Comparison of ENCODE assay signal across 8 cellular contexts in the genomic region with DNA sequence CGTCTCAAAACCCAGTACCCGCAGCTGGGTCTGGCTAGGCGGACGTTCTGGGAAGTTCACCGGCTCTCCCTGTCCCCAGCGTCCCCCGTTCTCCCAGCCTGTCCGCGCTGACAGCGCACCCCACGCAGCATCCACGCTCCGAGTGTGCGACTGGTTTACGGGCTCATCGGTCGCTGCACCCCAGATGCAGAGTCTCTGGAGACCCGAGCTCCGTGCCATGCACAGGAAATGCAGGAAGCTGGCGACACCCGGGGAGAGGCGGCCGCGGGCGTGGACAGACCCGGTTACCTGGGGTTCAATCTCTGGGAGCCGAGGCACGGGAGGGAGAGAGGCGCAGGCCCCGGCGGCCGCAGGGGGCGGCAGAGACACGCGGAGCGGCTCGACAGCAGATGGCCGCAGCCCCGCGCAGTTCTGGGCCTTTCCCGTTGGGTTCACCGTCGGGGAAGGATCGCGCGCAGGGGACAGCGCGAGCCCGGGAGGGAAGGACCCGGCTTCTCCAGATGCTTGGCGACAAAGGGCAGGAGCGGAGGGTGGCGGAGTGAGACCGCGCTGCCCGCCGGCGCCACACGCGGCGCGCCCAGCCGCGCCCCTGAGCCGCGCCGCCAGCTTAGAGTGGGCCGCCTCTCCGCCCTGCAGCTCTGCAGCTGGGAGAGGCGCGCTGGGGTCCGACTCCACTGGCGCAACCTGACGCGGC. TPM values are rescaled to one million over a fixed set of nuclear protein-coding genes. Genes with fewer than 3 reads are reported as not detected.
DNase-seq lines count a peak whose midpoint lies in the region; ATAC-seq and TF ChIP-seq lines count a peak whose summit lies in the region.

No MANE protein-coding gene starts in this region.

- H3K27me3 ChIP-seq in GM23338 (ENCODE audit: insufficient read depth) (peaks cover 82% of the 10 kb centered on the region), adipocyte (replicated peaks; ENCODE audit: control insufficient read depth, insufficient read depth, low read length) (no peaks in the 10 kb centered on the region), left ventricle myocardium inferior (ENCODE audit: low read depth) (no peaks in the 10 kb centered on the region), aorta (ENCODE audit: control insufficient read depth in 1 of 2, insufficient read depth in 2 of 2, low read length in 1 of 2) (no peaks in the 10 kb centered on the region)

- peak; percentile 49 to 74 for TF ChIP-seq CTCF in GM23338 (conservative IDR thresholded peaks at IDR 0.05; ENCODE audit: low read depth in 2 of 2)
- TF ChIP-seq CTCF in LNCAP (IDR thresholded peaks at IDR 0.05): peak; percentile 87
- TF ChIP-seq CTCF in left ventricle myocardium inferior (IDR thresholded peaks at IDR 0.05; ENCODE audit: borderline replicate concordance): peak; percentile 98

- peak overlapping the region; percentile 80 for H3K4me3 Mint-ChIP-seq in GM23338

- WGBS in aorta, 2 donors: 3 to 5% methylated on average over 50 to 75 of the region's 75 CpGs

- H3K27ac Mint-ChIP-seq in GM23338: no peak overlapping the region

- H3K4me1 ChIP-seq in GM23338 (ENCODE audit: insufficient read depth): peaks cover 5% of the 10 kb centered on the region
- peaks cover 7% of the 10 kb centered on the region for H3K4me1 ChIP-seq in adipocyte (ENCODE audit: control insufficient read depth, insufficient read depth, low read length)
- peaks cover 36% of the 10 kb centered on the region for H3K4me1 ChIP-seq in left ventricle myocardium inferior
- H3K4me1 ChIP-seq in aorta (ENCODE audit: control insufficient read depth in 1 of 2, insufficient read depth in 2 of 2, low read length in 2 of 2): no peaks in the 10 kb centered on the region

- H3K4me3 ChIP-seq in GM23338 (peak overlapping the region; percentile 73), adipocyte (ENCODE audit: low read length) (peak overlapping the region; percentile 86), left ventricle myocardium inferior (peak overlapping the region; percentile 94), aorta (ENCODE audit: low read length in 2 of 2) (peak overlapping the region; percentile 45 to 57)

- H3K9ac ChIP-seq in adipocyte (ENCODE audit: low read length): peak overlapping the region; percentile 86

- H3K36me3 Mint-ChIP-seq in GM23338 (ENCODE audit: low read depth): peaks cover 2% of the 10 kb centered on the region

- H3K27ac ChIP-seq in GM23338 (ENCODE audit: low read depth) (no peak overlapping the region), left ventricle myocardium inferior (replicated peaks) (peak overlapping the region; percentile 91), aorta (ENCODE audit: low read depth in 1 of 2, low read length in 2 of 2) (no peak overlapping the region)

- H3K9me2 ChIP-seq in GM23338 (ENCODE audit: insufficient read depth): no peaks in the 10 kb centered on the region

- in situ Hi-C loops in G401 (cut with HindIII; ENCODE audit: low sequenced_read_pairs): no loop called here

- H3K9me3 ChIP-seq in adipocyte (ENCODE audit: control insufficient read depth, low read length): no peaks in the 10 kb centered on the region
- H3K9me3 ChIP-seq in left ventricle myocardium inferior (replicated peaks): no peaks in the 10 kb centered on the region
- H3K9me3 ChIP-seq in aorta (ENCODE audit: control insufficient read depth, low read length): no peaks in the 10 kb centered on the region

- peak; percentile 64 for ATAC-seq in GM23338
- ATAC-seq in aorta (ENCODE audit: low FRiP score): peak; percentile 89

- H3K36me3 ChIP-seq in GM23338 (ENCODE audit: insufficient read depth) (no peaks in the 10 kb centered on the region), adipocyte (ENCODE audit: control insufficient read depth, insufficient read depth, low read length, severe bottlenecking) (peaks cover 2% of the 10 kb centered on the region), left ventricle myocardium inferior (no peaks in the 10 kb centered on the region), aorta (ENCODE audit: control insufficient read depth in 1 of 2, insufficient read depth in 2 of 2, low read length in 1 of 2) (no peaks in the 10 kb centered on the region)

- H3K27me3 Mint-ChIP-seq in GM23338 (ENCODE audit: insufficient read depth, low read depth, poor library complexity): peaks cover 62% of the 10 kb centered on the region

- H4K20me1 ChIP-seq in GM23338 (replicated peaks; ENCODE audit: insufficient read depth): no peaks in the 10 kb centered on the region

- DNase-seq in G401 (ENCODE audit: low spot score) (peak; percentile 70), GM23338 (ENCODE audit: low spot score) (peak; percentile 85), SW 1271 (lab: John Stamatoyannopoulos, UW) (peak; percentile 28 to 71), adipocyte (ENCODE audit: low read depth) (peak; percentile 91), left ventricle myocardium inferior (peak; percentile 74), pulmonary artery endothelial cell (ENCODE audit: low read depth, low spot score) (peak; percentile 24), aorta (peak; percentile 82 to 94)

- H3F3A ChIP-seq in GM23338 (replicated peaks; ENCODE audit: low read depth): 0 out of 2 replicates have a peak, but pooled peaks cover 10% of the 10 kb centered on the region

- H3K9me3 Mint-ChIP-seq in GM23338: no peaks in the 10 kb centered on the region

- H3K79me2 ChIP-seq in GM23338 (replicated peaks; ENCODE audit: insufficient read depth): no peaks in the 10 kb centered on the region

- H3K4me2 ChIP-seq in GM23338: peak overlapping the region; percentile 86

- H3K4me1 Mint-ChIP-seq in GM23338: peaks cover 14% of the 10 kb centered on the region

- intact Hi-C loops in left ventricle myocardium inferior (cut with micrococcal nuclease): no loop called here
- intact Hi-C loops in aorta (cut with DNase I): no loop called here

- peak overlapping the region; percentile 94 for H2AFZ ChIP-seq in GM23338

TF ChIP-seq in GM23338, 12 proteins besides CTCF, POLR2A, EP300 and RAD21 (continues in another document):
- TF ChIP-seq ZNF114 (CRISPR knock-in tag; IDR thresholded peaks at IDR 0.05) (no peak), EZH2phosphoT487 (IDR thresholded peaks at IDR 0.05; ENCODE audit: unreplicated experiment) (no peak), JUNB (IDR thresholded peaks at IDR 0.05; ENCODE audit: unreplicated experiment) (no peak), EZH2 (IDR thresholded peaks at IDR 0.05; ENCODE audit: low read depth, unreplicated experiment) (peak; percentile 72)

RNA-seq across cellular contexts. Expression of gene SHROOM1, which starts 0.6 kb away (rescaled TPM):
- total RNA-seq in G401 (2014; rRNA removed; shearing (Covaris generic)): 3.1 and 5.9 TPM in 2 replicates
- total RNA-seq in GM23338 (2014; rRNA removed; shearing (Covaris generic)): 4.3 and 5.4 TPM in 2 replicates
- polyA plus RNA-seq in GM23338 (2016; fragmentation: Nextera tagmentation; extraction: Ambion mirVana) (2.5 and 2.6 TPM in 2 replicates), aorta (10 to 100 TPM in 1 of 2 donors, 1 to 10 TPM in 1; 1.4 to 11.7 TPM)
- total RNA-seq in left ventricle myocardium inferior (4.9 TPM), pulmonary artery endothelial cell (4.6 and 5.3 TPM in 2 replicates), aorta (10 to 100 TPM in 1 of 2 donors, 1 to 10 TPM in 1; 6.1 to 15.0 TPM)

RNA-seq across cellular contexts. Expression of gene SOWAHA, which starts 16.8 kb away (rescaled TPM):
- 0.78 and 1.1 TPM in 2 replicates for total RNA-seq in G401 (2014; rRNA removed; shearing (Covaris generic))
- total RNA-seq in GM23338 (2014; rRNA removed; shearing (Covaris generic)): 0.52 and 0.93 TPM in 2 replicates
- polyA plus RNA-seq in GM23338 (2016; fragmentation: Nextera tagmentation; extraction: Ambion mirVana): 0.18 TPM in 1 of 2 replicates, not detected in the other
- not detected for total RNA-seq in left ventricle myocardium inferior
- total RNA-seq in pulmonary artery endothelial cell: not detected in 2 replicates
- total RNA-seq in aorta: under 1 TPM in 1 of 2 donors, not detected in 1; 0.18 TPM
- polyA plus RNA-seq in aorta: 1 to 10 TPM in 1 of 2 donors, under 1 TPM in 1; 0.41 to 9.5 TPM

RNA-seq across cellular contexts. Expression of gene GDF9, which starts 36.4 kb away (rescaled TPM):
- 0.12 and 1.3 TPM in 2 replicates for total RNA-seq in G401 (2014; rRNA removed; shearing (Covaris generic))
- total RNA-seq in GM23338 (2014; rRNA removed; shearing (Covaris generic)): 0.14 and 0.66 TPM in 2 replicates
- polyA plus RNA-seq in GM23338 (2016; fragmentation: Nextera tagmentation; extraction: Ambion mirVana): 0.11 and 0.37 TPM in 2 replicates
- total RNA-seq in left ventricle myocardium inferior: 0.52 TPM
- 0.13 TPM in 1 of 2 replicates, not detected in the other for total RNA-seq in pulmonary artery endothelial cell
- total RNA-seq in aorta: under 1 TPM; 0.19 to 0.39 TPM
- under 1 TPM in 1 of 2 donors, not detected in 1; 0.84 TPM for polyA plus RNA-seq in aorta

RNA-seq across cellular contexts. Expression of gene UQCRQ, which starts 36.6 kb away (rescaled TPM):
- total RNA-seq in G401 (2014; rRNA removed; shearing (Covaris generic)): 108 and 215 TPM in 2 replicates
- total RNA-seq in GM23338 (2014; rRNA removed; shearing (Covaris generic)): 104 and 115 TPM in 2 replicates
- polyA plus RNA-seq in GM23338 (2016; fragmentation: Nextera tagmentation; extraction: Ambion mirVana) (1,308 and 1,495 TPM in 2 replicates), aorta (100 to 1,000 TPM; 249 to 397 TPM)
- total RNA-seq in left ventricle myocardium inferior (1,839 TPM), pulmonary artery endothelial cell (76.3 and 96.2 TPM in 2 replicates), aorta (100 to 1,000 TPM; 212 to 249 TPM)

RNA-seq across cellular contexts. Expression of gene LEAP2, which starts 43.6 kb away (rescaled TPM):
- not detected in 2 replicates for total RNA-seq in G401 (2014; rRNA removed; shearing (Covaris generic))
- total RNA-seq in GM23338 (2014; rRNA removed; shearing (Covaris generic)): 0.54 and 1.8 TPM in 2 replicates
- polyA plus RNA-seq in GM23338 (2016; fragmentation: Nextera tagmentation; extraction: Ambion mirVana) (1.5 and 1.6 TPM in 2 replicates), aorta (1 to 10 TPM in 1 of 2 donors, under 1 TPM in 1; 0.88 to 1.7 TPM)
- total RNA-seq in left ventricle myocardium inferior (1.9 TPM), pulmonary artery endothelial cell (0.13 and 0.67 TPM in 2 replicates), aorta (1 to 10 TPM; 1.3 to 2.1 TPM)

Comparison
In these comparisons a context has a peak if more than half of its experiments do, and no peak if none do; other contexts are left out.
1. DNase-seq: peak in every context shown above with its lines; median percentile 91 in adipocyte; 88 in aorta; 85 in GM23338; 74 in left ventricle myocardium inferior; 70 in G401; 50 in SW 1271; 24 in pulmonary artery endothelial cell.